39 cellular contexts compared by ENCODE assay signal in the genomic region with DNA sequence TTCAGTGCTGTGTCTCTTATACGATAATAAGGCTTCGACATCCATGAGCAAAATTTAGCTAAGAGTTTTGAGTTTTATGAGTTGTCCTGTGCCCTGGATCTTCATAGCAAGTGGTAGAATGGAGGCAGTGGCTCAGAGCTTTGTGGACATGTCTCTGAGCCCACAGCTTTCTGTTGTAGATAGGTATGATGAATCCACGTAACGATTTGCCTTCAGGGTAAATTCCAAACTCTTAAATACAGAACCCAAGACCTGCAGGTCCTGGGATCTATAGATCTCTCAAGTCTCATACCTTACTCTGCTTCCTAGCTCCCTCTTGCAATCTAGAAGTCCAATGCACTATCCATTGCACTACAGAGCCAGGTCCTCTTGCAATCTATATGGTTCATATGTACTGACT.
"Had no signal": no experiment of that assay in that cellular context is flagged by ENCODE, and none has a peak within 500 bp of the region (broad histone marks: within the 10 kb centered on the region; RNA-seq: fewer than 3 reads in every experiment).

No MANE protein-coding gene starts in this region.

- H3K4me1 Mint-ChIP-seq: activated naive CD4-positive, alpha-beta T cell treated with anti-CD3 and anti-CD28 coated beads, Interleukin-2, amount 10 ng/mL, durations not matched to agents 7 days and 5 days; activated naive CD4-positive, alpha-beta T cell treated with anti-CD3 and anti-CD28 coated beads, Interleukin-2, amount 50 U/mL, for 24 hours; activated naive CD8-positive, alpha-beta T cell treated with anti-CD3 and anti-CD28 coated beads, Interleukin-2, amount 10 ng/mL, durations not matched to agents 7 days and 5 days; activated naive CD8-positive, alpha-beta T cell treated with anti-CD3 and anti-CD28 coated beads, Interleukin-2, amount 50 U/mL, for 24 hours; activated T-helper 17 cell treated with anti-CD3 and anti-CD28 coated beads, Interleukin-2, amount 50 U/mL, for 72 hours; brain; central memory CD8-positive, alpha-beta T cell had no signal

- ATAC-seq: activated naive CD4-positive, alpha-beta T cell treated with anti-CD3 and anti-CD28 coated beads, Interleukin-2, amount 50 U/mL, for 72 hours; activated naive CD8-positive, alpha-beta T cell treated with anti-CD3 and anti-CD28 coated beads, Interleukin-2, amount 50 U/mL, for 24 hours; activated T-cell treated with anti-CD3 and anti-CD28 coated beads, Interleukin-2, amount 50 U/mL, for 4 hours; activated T-cell treated with anti-CD3 and anti-CD28 coated beads, Interleukin-2, amount 50 U/mL, for 72 hours; activated T-helper 17 cell treated with anti-CD3 and anti-CD28 coated beads, Interleukin-2, amount 50 U/mL, for 72 hours; body of pancreas had no signal

- FAIRE-seq: astrocyte, bronchial epithelial cell had no signal

- H3K4me3 ChIP-seq: adrenal gland, ascending aorta, body of pancreas, breast epithelium, cardiac muscle cell had no signal

- H3K27me3 Mint-ChIP-seq: activated naive CD8-positive, alpha-beta T cell treated with anti-CD3 and anti-CD28 coated beads, Interleukin-2, amount 50 U/mL, for 24 hours; activated T-helper 17 cell treated with anti-CD3 and anti-CD28 coated beads, Interleukin-2, amount 50 U/mL, for 72 hours had no signal

- H3K36me3 ChIP-seq: adrenal gland, ascending aorta, brain microvascular endothelial cell, breast epithelium, cardiac muscle cell had no signal

- H3K9me3 ChIP-seq: adrenal gland, ascending aorta, body of pancreas, breast epithelium had no signal

- H3K4me3 Mint-ChIP-seq: activated naive CD4-positive, alpha-beta T cell treated with anti-CD3 and anti-CD28 coated beads for 36 hours; activated naive CD4-positive, alpha-beta T cell treated with anti-CD3 and anti-CD28 coated beads, Interleukin-2, amount 10 ng/mL, durations not matched to agents 7 days and 5 days; activated naive CD4-positive, alpha-beta T cell treated with anti-CD3 and anti-CD28 coated beads, Interleukin-2, amount 50 U/mL, for 24 hours; activated naive CD8-positive, alpha-beta T cell; activated naive CD8-positive, alpha-beta T cell treated with anti-CD3 and anti-CD28 coated beads for 36 hours; activated naive CD8-positive, alpha-beta T cell treated with anti-CD3 and anti-CD28 coated beads, Interleukin-2, amount 10 ng/mL, durations not matched to agents 7 days and 5 days; activated naive CD8-positive, alpha-beta T cell treated with anti-CD3 and anti-CD28 coated beads, Interleukin-2, amount 50 U/mL, for 24 hours; activated T-cell treated with anti-CD3 and anti-CD28 coated beads, Interleukin-2, amount 50 U/mL, for 24 hours; activated T-cell treated with anti-CD3 and anti-CD28 coated beads, Interleukin-2, amount 50 U/mL, for 4 hours; activated T-cell treated with anti-CD3 and anti-CD28 coated beads, Interleukin-2, amount 50 U/mL, for 72 hours; activated T-helper 1 cell treated with anti-CD3 and anti-CD28 coated beads, Interleukin-12 subunit alpha, Interleukin-12 subunit beta, Interleukin-2, Interleukin-4 antibody, amounts not matched to agents 30 ng/mL and 10 ng/mL and 1 ng/mL, durations not matched to agents 14 hours and 24 hours and 36 hours; activated T-helper 17 cell treated with anti-CD3 and anti-CD28 coated beads, Interleukin-2, amount 50 U/mL, for 72 hours; brain; central memory CD8-positive, alpha-beta T cell had no signal

- H3K27me3 ChIP-seq: adrenal gland, ascending aorta, body of pancreas, brain microvascular endothelial cell, breast epithelium, cardiac muscle cell had no signal

- H3K4me1 ChIP-seq: adrenal gland, ascending aorta, body of pancreas, breast epithelium had no signal

- DNase-seq: activated effector memory CD4-positive, alpha-beta T cell treated with anti-CD3 and anti-CD28 coated beads, Interleukin-2, amount 50 U/mL, for 16 hours; activated effector memory CD4-positive, alpha-beta T cell treated with Interleukin-2 at 50 U/mL for 16 hours; activated gamma-delta T cell; activated gamma-delta T cell treated with Interleukin-2 at 50 U/mL for 16 hours; activated naive CD4-positive, alpha-beta T cell; activated naive CD4-positive, alpha-beta T cell treated with anti-CD3 and anti-CD28 coated beads for 36 hours; activated naive CD4-positive, alpha-beta T cell treated with anti-CD3 and anti-CD28 coated beads, Interleukin-2, amount 10 ng/mL, durations not matched to agents 7 days and 5 days; activated naive CD4-positive, alpha-beta T cell treated with anti-CD3 and anti-CD28 coated beads, Interleukin-2, amount 50 U/mL, for 16 hours; activated naive CD4-positive, alpha-beta T cell treated with Interleukin-2 at 50 U/mL for 16 hours; activated naive CD8-positive, alpha-beta T cell treated with anti-CD3 and anti-CD28 coated beads for 36 hours; activated naive CD8-positive, alpha-beta T cell treated with anti-CD3 and anti-CD28 coated beads, Interleukin-2, amount 10 ng/mL, durations not matched to agents 7 days and 5 days; activated naive CD8-positive, alpha-beta T cell treated with anti-CD3 and anti-CD28 coated beads, Interleukin-2, amount 50 U/mL, for 24 hours; activated T-cell treated with anti-CD3 and anti-CD28 coated beads, Interleukin-2, amount 50 U/mL, for 1 hour; activated T-cell treated with anti-CD3 and anti-CD28 coated beads, Interleukin-2, amount 50 U/mL, for 24 hours; activated T-cell treated with anti-CD3 and anti-CD28 coated beads, Interleukin-2, amount 50 U/mL, for 4 hours; activated T-cell treated with anti-CD3 and anti-CD28 coated beads, Interleukin-2, amount 50 U/mL, for 48 hours; activated T-cell treated with anti-CD3 and anti-CD28 coated beads, Interleukin-2, amount 50 U/mL, for 72 hours; adrenal gland; amniotic stem cell; amygdala; anterior cingulate cortex; aorta; body of pancreas; brain microvascular endothelial cell; caudate nucleus; central memory CD4-positive, alpha-beta T cell; cerebellar nuclear complex had no signal

- H3K27ac Mint-ChIP-seq: activated naive CD4-positive, alpha-beta T cell treated with anti-CD3 and anti-CD28 coated beads for 36 hours; activated naive CD4-positive, alpha-beta T cell treated with anti-CD3 and anti-CD28 coated beads, Interleukin-2, amount 10 ng/mL, durations not matched to agents 7 days and 5 days; activated naive CD4-positive, alpha-beta T cell treated with anti-CD3 and anti-CD28 coated beads, Interleukin-2, amount 50 U/mL, for 24 hours; activated naive CD4-positive, alpha-beta T cell treated with anti-CD3 and anti-CD28 coated beads, Interleukin-2, amount 50 U/mL, for 72 hours; activated naive CD8-positive, alpha-beta T cell; activated naive CD8-positive, alpha-beta T cell treated with anti-CD3 and anti-CD28 coated beads for 36 hours; activated naive CD8-positive, alpha-beta T cell treated with anti-CD3 and anti-CD28 coated beads, Interleukin-2, amount 10 ng/mL, durations not matched to agents 7 days and 5 days; activated naive CD8-positive, alpha-beta T cell treated with anti-CD3 and anti-CD28 coated beads, Interleukin-2, amount 50 U/mL, for 24 hours; activated T-cell treated with anti-CD3 and anti-CD28 coated beads, Interleukin-2, amount 50 U/mL, for 24 hours; activated T-cell treated with anti-CD3 and anti-CD28 coated beads, Interleukin-2, amount 50 U/mL, for 72 hours; activated T-helper 1 cell treated with anti-CD3 and anti-CD28 coated beads, Interleukin-12 subunit alpha, Interleukin-12 subunit beta, Interleukin-2, Interleukin-4 antibody, amounts not matched to agents 30 ng/mL and 10 ng/mL and 1 ng/mL, durations not matched to agents 14 hours and 24 hours and 36 hours; activated T-helper 17 cell treated with anti-CD3 and anti-CD28 coated beads, Interleukin-2, amount 50 U/mL, for 72 hours; brain had no signal

- H3K27ac ChIP-seq: adrenal gland, ascending aorta, body of pancreas, brain microvascular endothelial cell, breast epithelium, cardiac muscle cell had no signal

- H3K9me3 Mint-ChIP-seq: activated naive CD4-positive, alpha-beta T cell treated with anti-CD3 and anti-CD28 coated beads for 36 hours; activated naive CD4-positive, alpha-beta T cell treated with anti-CD3 and anti-CD28 coated beads, Interleukin-2, amount 10 ng/mL, durations not matched to agents 7 days and 5 days; activated naive CD4-positive, alpha-beta T cell treated with anti-CD3 and anti-CD28 coated beads, Interleukin-2, amount 50 U/mL, for 72 hours; activated naive CD8-positive, alpha-beta T cell treated with anti-CD3 and anti-CD28 coated beads for 36 hours; activated naive CD8-positive, alpha-beta T cell treated with anti-CD3 and anti-CD28 coated beads, Interleukin-2, amount 10 ng/mL, durations not matched to agents 7 days and 5 days; activated naive CD8-positive, alpha-beta T cell treated with anti-CD3 and anti-CD28 coated beads, Interleukin-2, amount 50 U/mL, for 24 hours; activated T-cell treated with anti-CD3 and anti-CD28 coated beads, Interleukin-2, amount 50 U/mL, for 24 hours; activated T-cell treated with anti-CD3 and anti-CD28 coated beads, Interleukin-2, amount 50 U/mL, for 4 hours; activated T-cell treated with anti-CD3 and anti-CD28 coated beads, Interleukin-2, amount 50 U/mL, for 72 hours; activated T-helper 1 cell treated with anti-CD3 and anti-CD28 coated beads, Interleukin-12 subunit alpha, Interleukin-12 subunit beta, Interleukin-2, Interleukin-4 antibody, amounts not matched to agents 30 ng/mL and 10 ng/mL and 1 ng/mL, durations not matched to agents 14 hours and 24 hours and 36 hours; activated T-helper 17 cell treated with anti-CD3 and anti-CD28 coated beads, Interleukin-2, amount 50 U/mL, for 72 hours; central memory CD8-positive, alpha-beta T cell had no signal

- H3K36me3 Mint-ChIP-seq: activated naive CD4-positive, alpha-beta T cell treated with anti-CD3 and anti-CD28 coated beads, Interleukin-2, amount 10 ng/mL, durations not matched to agents 7 days and 5 days; activated naive CD4-positive, alpha-beta T cell treated with anti-CD3 and anti-CD28 coated beads, Interleukin-2, amount 50 U/mL, for 24 hours; activated naive CD4-positive, alpha-beta T cell treated with anti-CD3 and anti-CD28 coated beads, Interleukin-2, amount 50 U/mL, for 72 hours; activated naive CD8-positive, alpha-beta T cell treated with anti-CD3 and anti-CD28 coated beads for 36 hours; activated naive CD8-positive, alpha-beta T cell treated with anti-CD3 and anti-CD28 coated beads, Interleukin-2, amount 10 ng/mL, durations not matched to agents 7 days and 5 days; brain had no signal
